20 cellular contexts compared by ENCODE assay signal in genomic region chr5:50786073-50786472, GRCh38.
DNase-seq lines count a peak whose midpoint lies in the region; ATAC-seq and TF ChIP-seq lines count a peak whose summit lies in the region.
"Had no signal": no experiment of that assay in that cellular context is flagged by ENCODE, and none has a peak within 500 bp of the region (broad histone marks: within the 10 kb centered on the region; RNA-seq: fewer than 3 reads in every experiment).

No MANE protein-coding gene starts in this region.

- no peak for TF ChIP-seq CTCF in fibroblast of pulmonary artery (IDR thresholded peaks at IDR 0.05; ENCODE audit: low read length, missing control alignments)

- H3K4me3 ChIP-seq in CD4-positive, alpha-beta memory T cell (ENCODE audit: low read length in 2 of 2): no peak overlapping the region
- no peak overlapping the region for H3K4me3 ChIP-seq in fibroblast of pulmonary artery (replicated peaks; ENCODE audit: low read depth, low read length)
- H3K4me3 ChIP-seq: coronary artery had no signal

- H3K27ac Mint-ChIP-seq in CD4-positive, alpha-beta memory T cell: peak overlapping the region in 4 of 7 donors; percentile 25 to 69 (median 42)
- H3K27ac Mint-ChIP-seq in activated T-helper 17 cell treated with anti-CD3 and anti-CD28 coated beads, Interleukin-2, amount 50 U/mL, for 72 hours: peak overlapping the region; percentile 14
- H3K27ac Mint-ChIP-seq: type B pancreatic cell had no signal

- H3K4me1 Mint-ChIP-seq in CD4-positive, alpha-beta memory T cell: peaks cover 15 to 34% (median 33%) of the 10 kb centered on the region in 4 donors
- peaks cover 22% of the 10 kb centered on the region for H3K4me1 Mint-ChIP-seq in activated T-helper 17 cell treated with anti-CD3 and anti-CD28 coated beads, Interleukin-2, amount 50 U/mL, for 72 hours

- DNase-seq in CD4-positive, alpha-beta memory T cell: no peak
- DNase-seq in EH (ENCODE audit: low read depth): peak; percentile 8
- peak; percentile 1 for DNase-seq in fibroblast of pulmonary artery (ENCODE audit: low read depth)
- no peak for DNase-seq in AG20443 (ENCODE audit: low spot score)
- no peak for DNase-seq in left cardiac atrium
- DNase-seq in AML-193 (lab: John Stamatoyannopoulos, UW): no peak
- DNase-seq: activated T-cell treated with anti-CD3 and anti-CD28 coated beads for 4 hours; Caco-2; foreskin keratinocyte; NCI-H1417; NCI-H69; OCI-M1; retina; Right ventricle myocardium superior; stimulated activated CD4-positive, alpha-beta T cell treated with anti-CD3 and anti-CD28 coated beads, Interleukin-12 subunit alpha, Interleukin-12 subunit beta, amount 100 ng/mL, for 4 hours; SW 1271 had no signal

- H3K27me3 Mint-ChIP-seq in CD4-positive, alpha-beta memory T cell: no peaks in the 10 kb centered on the region
- H3K27me3 Mint-ChIP-seq in activated T-helper 17 cell treated with anti-CD3 and anti-CD28 coated beads, Interleukin-2, amount 50 U/mL, for 72 hours: no peaks in the 10 kb centered on the region
- H3K27me3 Mint-ChIP-seq: type B pancreatic cell had no signal

- H3K27me3 ChIP-seq in CD4-positive, alpha-beta memory T cell (ENCODE audit: insufficient read depth, low read length): no peaks in the 10 kb centered on the region
- H3K27me3 ChIP-seq: foreskin keratinocyte had no signal

- intact Hi-C loops in CD4-positive, alpha-beta memory T cell (cut with micrococcal nuclease): no loop called here
- intact Hi-C loops in left cardiac atrium (cut with DNase I): no loop called here

- H3K4me1 ChIP-seq in CD4-positive, alpha-beta memory T cell (ENCODE audit: insufficient read depth, low read length): peaks cover 6% of the 10 kb centered on the region
- H3K4me1 ChIP-seq: Caco-2 had no signal

- peaks cover 56 to 73% of the 10 kb centered on the region in 2 donors for H3K36me3 Mint-ChIP-seq in CD4-positive, alpha-beta memory T cell
- peaks cover 84% of the 10 kb centered on the region for H3K36me3 Mint-ChIP-seq in activated T-helper 17 cell treated with anti-CD3 and anti-CD28 coated beads, Interleukin-2, amount 50 U/mL, for 72 hours (ENCODE audit: low read depth)
- H3K36me3 Mint-ChIP-seq: type B pancreatic cell had no signal

- CTCF ChIA-PET in CD4-positive, alpha-beta memory T cell (lab: Charles Lee; ENCODE audit: partially characterized antibody): no interaction called here

- H3K27ac ChIP-seq in CD4-positive, alpha-beta memory T cell (ENCODE audit: low read depth, low read length): no peak overlapping the region
- H3K27ac ChIP-seq: coronary artery, foreskin keratinocyte had no signal

- no peaks in the 10 kb centered on the region for H3K9me3 ChIP-seq in CD4-positive, alpha-beta memory T cell (ENCODE audit: control insufficient read depth in 1 of 2, low read length in 2 of 2)
- H3K9me3 ChIP-seq: Caco-2 had no signal

- H3K9me3 Mint-ChIP-seq in CD4-positive, alpha-beta memory T cell: no peaks in the 10 kb centered on the region
- no peaks in the 10 kb centered on the region for H3K9me3 Mint-ChIP-seq in activated T-helper 17 cell treated with anti-CD3 and anti-CD28 coated beads, Interleukin-2, amount 50 U/mL, for 72 hours
- H3K9me3 Mint-ChIP-seq: activated naive CD4-positive, alpha-beta T cell treated with anti-CD3 and anti-CD28 coated beads, Interleukin-2, amount 50 U/mL, for 72 hours had no signal

- ATAC-seq in activated T-helper 17 cell treated with anti-CD3 and anti-CD28 coated beads, Interleukin-2, amount 50 U/mL, for 72 hours (replicated peaks): peak; percentile 66
- no peak for ATAC-seq in left cardiac atrium
- ATAC-seq: activated naive CD4-positive, alpha-beta T cell treated with anti-CD3 and anti-CD28 coated beads, Interleukin-2, amount 50 U/mL, for 72 hours; foreskin keratinocyte had no signal

- peaks cover 30% of the 10 kb centered on the region for H3K36me3 ChIP-seq in CD4-positive, alpha-beta memory T cell (ENCODE audit: insufficient read depth, low read length)

- H3K4me3 Mint-ChIP-seq in CD4-positive, alpha-beta memory T cell: no peak overlapping the region
- H3K4me3 Mint-ChIP-seq in activated T-helper 17 cell treated with anti-CD3 and anti-CD28 coated beads, Interleukin-2, amount 50 U/mL, for 72 hours: no peak overlapping the region
- H3K4me3 Mint-ChIP-seq: type B pancreatic cell had no signal

- POLR2A ChIA-PET in CD4-positive, alpha-beta memory T cell (lab: Charles Lee; ENCODE audit: partially characterized antibody): no interaction called here

Comparison
In these comparisons a context has a peak if more than half of its experiments do, and no peak if none do; other contexts are left out.
1. DNase-seq: peak in EH (single experiment) and fibroblast of pulmonary artery (single experiment); none in CD4-positive, alpha-beta memory T cell (0 of 5), AG20443 (single experiment), left cardiac atrium (single experiment) and AML-193 (0 of 2).